In the genomic region with DNA sequence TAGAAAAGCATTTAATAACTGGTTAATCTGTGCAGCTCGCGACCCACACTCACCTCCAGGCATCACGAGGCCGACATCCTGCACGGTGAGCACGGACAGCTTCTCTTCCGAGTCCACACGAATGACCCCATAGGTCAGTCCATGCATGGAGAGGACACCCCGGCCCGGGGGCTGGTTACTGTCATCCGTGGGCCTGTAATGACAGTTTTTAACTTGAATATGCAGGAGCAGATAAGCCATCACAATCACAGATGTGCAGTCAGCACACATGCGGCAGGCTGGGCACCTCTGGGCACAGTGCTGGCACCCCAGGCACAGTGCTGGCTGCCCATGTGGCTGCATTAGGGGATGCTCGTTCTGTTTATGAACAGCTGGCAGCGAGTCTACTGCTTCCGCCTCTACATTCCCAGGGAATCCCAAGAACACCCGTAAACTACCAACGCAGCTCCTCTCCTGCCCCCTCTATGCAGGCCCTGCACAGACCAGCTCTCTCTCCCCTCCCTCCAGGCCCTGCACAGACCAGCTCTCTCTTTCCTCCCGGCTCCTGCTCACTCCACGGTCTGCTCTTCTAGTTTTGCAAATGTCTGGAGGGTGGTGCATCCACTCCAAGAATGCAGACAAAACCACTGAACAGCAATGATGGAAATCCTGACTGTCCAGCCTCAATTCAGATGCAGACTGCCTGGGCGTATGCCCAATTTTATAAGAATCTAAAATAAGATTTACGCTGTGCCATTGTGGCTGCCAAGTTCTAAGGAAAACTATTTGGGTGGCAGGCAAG, we compare ENCODE assay signal across 1 cellular context.
TF ChIP-seq lines count a peak whose summit lies in the region.

No MANE protein-coding gene starts in this region.

TF ChIP-seq in H1, 55 proteins besides CTCF, POLR2A, EP300 and RAD21:
- TF ChIP-seq, protein P1, sequence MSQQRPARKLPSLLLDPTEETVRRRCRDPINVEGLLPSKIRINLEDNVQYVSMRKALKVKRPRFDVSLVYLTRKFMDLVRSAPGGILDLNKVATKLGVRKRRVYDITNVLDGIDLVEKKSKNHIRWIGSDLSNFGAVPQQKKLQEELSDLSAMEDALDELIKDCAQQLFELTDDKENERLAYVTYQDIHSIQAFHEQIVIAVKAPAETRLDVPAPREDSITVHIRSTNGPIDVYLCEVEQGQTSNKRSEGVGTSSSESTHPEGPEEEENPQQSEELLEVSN (IDR thresholded peaks at IDR 0.05), result no peak
- no peak for TF ChIP-seq KDM4A (IDR thresholded peaks at IDR 0.05; ENCODE audit: low read depth, low read length, severe bottlenecking)
- TF ChIP-seq HDAC2 (IDR thresholded peaks at IDR 0.05; ENCODE audit: borderline replicate concordance in 1 of 2, low read depth in 2 of 2, low read length in 2 of 2), result no peak
- TF ChIP-seq SP4 (IDR thresholded peaks at IDR 0.05; ENCODE audit: low read length), result no peak
- TF ChIP-seq HDAC6 (IDR thresholded peaks at IDR 0.05; ENCODE audit: low read depth, low read length), result no peak
- TF ChIP-seq CHD2 (IDR thresholded peaks at IDR 0.05; ENCODE audit: low read length), result no peak
- TF ChIP-seq BRCA1 (IDR thresholded peaks at IDR 0.05; ENCODE audit: low read depth, low read length), result no peak
- TF ChIP-seq TEAD4 (IDR thresholded peaks at IDR 0.05; ENCODE audit: low read depth, low read length), result no peak
- no peak for TF ChIP-seq SIRT6 (IDR thresholded peaks at IDR 0.05; ENCODE audit: low read length)
- TF ChIP-seq SIN3A (conservative IDR thresholded peaks at IDR 0.05 in 1 of 2, IDR thresholded peaks at IDR 0.05 in 1 of 2; ENCODE audit: low read depth in 1 of 2, low read length in 2 of 2), result no peak
- TF ChIP-seq, protein P2, sequence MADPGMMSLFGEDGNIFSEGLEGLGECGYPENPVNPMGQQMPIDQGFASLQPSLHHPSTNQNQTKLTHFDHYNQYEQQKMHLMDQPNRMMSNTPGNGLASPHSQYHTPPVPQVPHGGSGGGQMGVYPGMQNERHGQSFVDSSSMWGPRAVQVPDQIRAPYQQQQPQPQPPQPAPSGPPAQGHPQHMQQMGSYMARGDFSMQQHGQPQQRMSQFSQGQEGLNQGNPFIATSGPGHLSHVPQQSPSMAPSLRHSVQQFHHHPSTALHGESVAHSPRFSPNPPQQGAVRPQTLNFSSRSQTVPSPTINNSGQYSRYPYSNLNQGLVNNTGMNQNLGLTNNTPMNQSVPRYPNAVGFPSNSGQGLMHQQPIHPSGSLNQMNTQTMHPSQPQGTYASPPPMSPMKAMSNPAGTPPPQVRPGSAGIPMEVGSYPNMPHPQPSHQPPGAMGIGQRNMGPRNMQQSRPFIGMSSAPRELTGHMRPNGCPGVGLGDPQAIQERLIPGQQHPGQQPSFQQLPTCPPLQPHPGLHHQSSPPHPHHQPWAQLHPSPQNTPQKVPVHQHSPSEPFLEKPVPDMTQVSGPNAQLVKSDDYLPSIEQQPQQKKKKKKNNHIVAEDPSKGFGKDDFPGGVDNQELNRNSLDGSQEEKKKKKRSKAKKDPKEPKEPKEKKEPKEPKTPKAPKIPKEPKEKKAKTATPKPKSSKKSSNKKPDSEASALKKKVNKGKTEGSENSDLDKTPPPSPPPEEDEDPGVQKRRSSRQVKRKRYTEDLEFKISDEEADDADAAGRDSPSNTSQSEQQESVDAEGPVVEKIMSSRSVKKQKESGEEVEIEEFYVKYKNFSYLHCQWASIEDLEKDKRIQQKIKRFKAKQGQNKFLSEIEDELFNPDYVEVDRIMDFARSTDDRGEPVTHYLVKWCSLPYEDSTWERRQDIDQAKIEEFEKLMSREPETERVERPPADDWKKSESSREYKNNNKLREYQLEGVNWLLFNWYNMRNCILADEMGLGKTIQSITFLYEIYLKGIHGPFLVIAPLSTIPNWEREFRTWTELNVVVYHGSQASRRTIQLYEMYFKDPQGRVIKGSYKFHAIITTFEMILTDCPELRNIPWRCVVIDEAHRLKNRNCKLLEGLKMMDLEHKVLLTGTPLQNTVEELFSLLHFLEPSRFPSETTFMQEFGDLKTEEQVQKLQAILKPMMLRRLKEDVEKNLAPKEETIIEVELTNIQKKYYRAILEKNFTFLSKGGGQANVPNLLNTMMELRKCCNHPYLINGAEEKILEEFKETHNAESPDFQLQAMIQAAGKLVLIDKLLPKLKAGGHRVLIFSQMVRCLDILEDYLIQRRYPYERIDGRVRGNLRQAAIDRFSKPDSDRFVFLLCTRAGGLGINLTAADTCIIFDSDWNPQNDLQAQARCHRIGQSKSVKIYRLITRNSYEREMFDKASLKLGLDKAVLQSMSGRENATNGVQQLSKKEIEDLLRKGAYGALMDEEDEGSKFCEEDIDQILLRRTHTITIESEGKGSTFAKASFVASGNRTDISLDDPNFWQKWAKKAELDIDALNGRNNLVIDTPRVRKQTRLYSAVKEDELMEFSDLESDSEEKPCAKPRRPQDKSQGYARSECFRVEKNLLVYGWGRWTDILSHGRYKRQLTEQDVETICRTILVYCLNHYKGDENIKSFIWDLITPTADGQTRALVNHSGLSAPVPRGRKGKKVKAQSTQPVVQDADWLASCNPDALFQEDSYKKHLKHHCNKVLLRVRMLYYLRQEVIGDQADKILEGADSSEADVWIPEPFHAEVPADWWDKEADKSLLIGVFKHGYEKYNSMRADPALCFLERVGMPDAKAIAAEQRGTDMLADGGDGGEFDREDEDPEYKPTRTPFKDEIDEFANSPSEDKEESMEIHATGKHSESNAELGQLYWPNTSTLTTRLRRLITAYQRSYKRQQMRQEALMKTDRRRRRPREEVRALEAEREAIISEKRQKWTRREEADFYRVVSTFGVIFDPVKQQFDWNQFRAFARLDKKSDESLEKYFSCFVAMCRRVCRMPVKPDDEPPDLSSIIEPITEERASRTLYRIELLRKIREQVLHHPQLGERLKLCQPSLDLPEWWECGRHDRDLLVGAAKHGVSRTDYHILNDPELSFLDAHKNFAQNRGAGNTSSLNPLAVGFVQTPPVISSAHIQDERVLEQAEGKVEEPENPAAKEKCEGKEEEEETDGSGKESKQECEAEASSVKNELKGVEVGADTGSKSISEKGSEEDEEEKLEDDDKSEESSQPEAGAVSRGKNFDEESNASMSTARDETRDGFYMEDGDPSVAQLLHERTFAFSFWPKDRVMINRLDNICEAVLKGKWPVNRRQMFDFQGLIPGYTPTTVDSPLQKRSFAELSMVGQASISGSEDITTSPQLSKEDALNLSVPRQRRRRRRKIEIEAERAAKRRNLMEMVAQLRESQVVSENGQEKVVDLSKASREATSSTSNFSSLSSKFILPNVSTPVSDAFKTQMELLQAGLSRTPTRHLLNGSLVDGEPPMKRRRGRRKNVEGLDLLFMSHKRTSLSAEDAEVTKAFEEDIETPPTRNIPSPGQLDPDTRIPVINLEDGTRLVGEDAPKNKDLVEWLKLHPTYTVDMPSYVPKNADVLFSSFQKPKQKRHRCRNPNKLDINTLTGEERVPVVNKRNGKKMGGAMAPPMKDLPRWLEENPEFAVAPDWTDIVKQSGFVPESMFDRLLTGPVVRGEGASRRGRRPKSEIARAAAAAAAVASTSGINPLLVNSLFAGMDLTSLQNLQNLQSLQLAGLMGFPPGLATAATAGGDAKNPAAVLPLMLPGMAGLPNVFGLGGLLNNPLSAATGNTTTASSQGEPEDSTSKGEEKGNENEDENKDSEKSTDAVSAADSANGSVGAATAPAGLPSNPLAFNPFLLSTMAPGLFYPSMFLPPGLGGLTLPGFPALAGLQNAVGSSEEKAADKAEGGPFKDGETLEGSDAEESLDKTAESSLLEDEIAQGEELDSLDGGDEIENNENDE (IDR thresholded peaks at IDR 0.05; ENCODE audit: insufficient replicate concordance, low read length), result no peak
